Comparison of ENCODE assay signal across 8 cellular contexts in the genomic region with DNA sequence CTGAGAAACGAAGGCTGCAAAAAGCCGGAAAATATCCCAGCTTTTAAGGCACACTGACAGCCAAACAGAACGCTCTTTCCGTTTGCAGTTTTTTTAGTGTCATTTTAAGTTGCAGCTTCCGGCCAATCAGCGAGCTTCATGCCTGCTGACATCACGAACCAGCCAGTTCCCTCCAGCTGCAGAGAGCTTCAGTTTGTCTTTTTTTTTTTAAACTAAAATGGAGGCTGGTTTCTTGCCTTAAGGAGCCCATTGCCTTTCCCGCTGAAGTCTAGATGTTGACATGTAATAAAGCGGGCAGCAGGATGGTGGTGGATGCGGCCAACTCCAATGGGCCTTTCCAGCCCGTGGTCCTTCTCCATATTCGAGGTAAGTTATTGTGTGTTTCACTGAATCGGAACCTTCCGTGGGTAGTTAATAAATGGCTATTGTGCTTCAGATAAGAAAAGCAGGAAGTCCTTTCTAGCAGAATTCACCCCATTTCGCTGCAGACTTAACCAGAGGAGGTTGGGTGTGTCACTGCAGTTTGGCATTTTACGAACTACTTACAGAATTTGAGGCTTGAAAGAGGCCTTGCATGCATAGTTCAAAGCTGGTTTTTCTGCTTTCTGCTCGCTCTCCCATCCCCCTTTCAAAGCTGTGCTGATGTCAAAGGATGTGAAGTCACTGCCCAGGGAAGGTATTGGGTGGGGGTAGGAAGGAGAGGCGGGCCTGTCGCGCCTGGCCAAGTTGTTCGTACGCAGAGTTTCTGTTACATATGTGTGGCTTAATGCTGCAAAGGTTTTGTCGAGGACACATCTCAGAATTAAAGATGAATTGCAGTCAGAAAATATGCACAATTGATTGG. TPM values are rescaled to one million over a fixed set of nuclear protein-coding genes. Genes with fewer than 3 reads are reported as not detected.
A peak's percentile ranks its signal among the peaks of the same experiment; 100 is the strongest.
DNase-seq lines count a peak whose midpoint lies in the region; ATAC-seq, FAIRE-seq and TF ChIP-seq lines count a peak whose summit lies in the region.

No MANE protein-coding gene starts in this region.

- in situ Hi-C loops in GM18951 (cut with MboI; ENCODE audit: low sequenced_read_pairs, unreplicated experiment) = no loop called here

- DNase-seq in AG09309 (ENCODE audit: low read depth) (peak; percentile 84), NCI-H2196 treated with DMSO at 0.1 percent for 48 hours (lab: John Stamatoyannopoulos, UW; ENCODE audit: unreplicated experiment) (peak; percentile 51), WERI-Rb-1 (peak; percentile 82), bronchial epithelial cell (ENCODE audit: low read depth) (peak; percentile 95), iPS-NIHi11 (ENCODE audit: low spot score) (peak; percentile 83)

- H3K27ac ChIP-seq in WERI-Rb-1 (peak overlapping the region; percentile 97), skin epidermis (peak overlapping the region; percentile 70 to 99 (median 96))

- TF ChIP-seq POLR2A in GM18951 (IDR thresholded peaks at IDR 0.05; ENCODE audit: extremely low read depth, insufficient read depth, insufficient read length) = peak; percentile 61

- peaks cover 24% of the 10 kb centered on the region for H3K36me3 ChIP-seq in WERI-Rb-1
- H3K36me3 ChIP-seq in bronchial epithelial cell (ENCODE audit: control insufficient read depth, insufficient read depth, low read length) = peaks cover 5% of the 10 kb centered on the region

- no peak for TF ChIP-seq CTCF in AG09309 (IDR thresholded peaks at IDR 0.05; ENCODE audit: control insufficient read depth, insufficient read depth, low read depth, low read length, missing control alignments)
- no peak for TF ChIP-seq CTCF in WERI-Rb-1 (IDR thresholded peaks at IDR 0.05; ENCODE audit: low read depth, low read length)
- TF ChIP-seq CTCF in bronchial epithelial cell (IDR thresholded peaks at IDR 0.05; ENCODE audit: insufficient read depth, low read length, severe bottlenecking) = no peak

- ATAC-seq in HG03159 (IDR thresholded peaks at IDR 0.05; ENCODE audit: unreplicated experiment) = peak; percentile 85

- no peaks in the 10 kb centered on the region for H3K9me3 ChIP-seq in WERI-Rb-1 (ENCODE audit: severe bottlenecking)

- H3K4me3 ChIP-seq in AG09309 (ENCODE audit: control insufficient read depth, low read depth, low read length) (peak overlapping the region; percentile 61), WERI-Rb-1 (ENCODE audit: low read depth, low read length) (peak overlapping the region; percentile 68), bronchial epithelial cell (ENCODE audit: low read depth, low read length) (peak overlapping the region; percentile 46), skin epidermis (peak overlapping the region; percentile 46 to 66 (median 59))

- H3K27me3 ChIP-seq in WERI-Rb-1 (ENCODE audit: insufficient read depth, low read depth, severe bottlenecking) (no peaks in the 10 kb centered on the region), bronchial epithelial cell (ENCODE audit: control insufficient read depth, insufficient read depth, low read length) (no peaks in the 10 kb centered on the region)

- FAIRE-seq in bronchial epithelial cell (lab: Jason Lieb, UNC) = peak; percentile 43

RNA-seq across cellular contexts. Expression of a gene that starts 48.4 kb away (rescaled TPM):
- total RNA-seq in bronchial epithelial cell = 71.3 and 104 TPM in 2 replicates

Comparison
In these comparisons a context has a peak if more than half of its experiments do, and no peak if none do; other contexts are left out.
1. Peak in every context shown above with its lines: DNase-seq, ATAC-seq, H3K4me3 ChIP-seq and H3K27ac ChIP-seq.